In the genomic region with DNA sequence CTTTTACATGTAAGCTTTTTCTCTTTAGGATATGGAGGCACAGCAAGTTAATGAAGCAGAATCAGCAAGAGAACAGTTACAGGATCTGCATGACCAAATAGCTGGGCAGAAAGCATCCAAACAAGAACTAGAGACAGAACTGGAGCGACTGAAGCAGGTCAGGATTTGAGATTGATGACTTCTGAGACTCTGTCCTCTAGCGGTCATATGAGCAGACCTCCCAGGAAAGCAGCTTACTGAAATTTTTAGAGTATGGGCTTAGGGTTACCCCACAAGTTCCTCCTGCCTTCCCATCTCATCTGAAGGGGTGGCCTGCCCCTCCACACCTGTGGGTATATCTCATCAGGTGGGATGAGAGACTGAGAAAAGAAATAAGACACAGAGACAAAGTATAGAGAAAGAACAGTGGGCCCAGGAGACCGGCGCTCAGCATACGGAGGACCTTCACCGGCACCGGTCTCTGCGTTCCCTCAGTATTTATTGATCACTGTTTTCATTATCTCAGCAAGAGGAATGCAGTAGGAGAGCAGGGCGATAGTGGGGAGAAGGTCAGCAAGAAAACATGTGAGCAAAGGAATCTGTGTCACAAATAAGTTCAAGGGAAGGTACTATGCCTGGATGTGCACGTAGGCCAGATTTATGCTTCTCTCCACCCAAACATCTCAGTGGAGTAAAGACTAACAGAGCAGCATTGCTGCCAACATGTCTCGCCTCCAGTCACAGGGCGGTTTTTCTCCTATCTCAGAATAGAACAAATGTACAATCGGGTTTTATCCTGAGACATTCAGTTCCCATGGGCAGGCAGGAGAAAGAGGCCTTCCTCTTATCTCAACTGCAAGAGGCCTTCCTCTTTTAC, we compare ENCODE assay signal across 1 cellular context.
TF ChIP-seq lines count a peak whose summit lies in the region.

No MANE protein-coding gene starts in this region.

TF ChIP-seq in HepG2, 621 proteins besides CTCF, POLR2A, EP300 and RAD21:
- TF ChIP-seq, protein P1, sequence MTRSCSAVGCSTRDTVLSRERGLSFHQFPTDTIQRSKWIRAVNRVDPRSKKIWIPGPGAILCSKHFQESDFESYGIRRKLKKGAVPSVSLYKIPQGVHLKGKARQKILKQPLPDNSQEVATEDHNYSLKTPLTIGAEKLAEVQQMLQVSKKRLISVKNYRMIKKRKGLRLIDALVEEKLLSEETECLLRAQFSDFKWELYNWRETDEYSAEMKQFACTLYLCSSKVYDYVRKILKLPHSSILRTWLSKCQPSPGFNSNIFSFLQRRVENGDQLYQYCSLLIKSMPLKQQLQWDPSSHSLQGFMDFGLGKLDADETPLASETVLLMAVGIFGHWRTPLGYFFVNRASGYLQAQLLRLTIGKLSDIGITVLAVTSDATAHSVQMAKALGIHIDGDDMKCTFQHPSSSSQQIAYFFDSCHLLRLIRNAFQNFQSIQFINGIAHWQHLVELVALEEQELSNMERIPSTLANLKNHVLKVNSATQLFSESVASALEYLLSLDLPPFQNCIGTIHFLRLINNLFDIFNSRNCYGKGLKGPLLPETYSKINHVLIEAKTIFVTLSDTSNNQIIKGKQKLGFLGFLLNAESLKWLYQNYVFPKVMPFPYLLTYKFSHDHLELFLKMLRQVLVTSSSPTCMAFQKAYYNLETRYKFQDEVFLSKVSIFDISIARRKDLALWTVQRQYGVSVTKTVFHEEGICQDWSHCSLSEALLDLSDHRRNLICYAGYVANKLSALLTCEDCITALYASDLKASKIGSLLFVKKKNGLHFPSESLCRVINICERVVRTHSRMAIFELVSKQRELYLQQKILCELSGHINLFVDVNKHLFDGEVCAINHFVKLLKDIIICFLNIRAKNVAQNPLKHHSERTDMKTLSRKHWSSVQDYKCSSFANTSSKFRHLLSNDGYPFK (CRISPR knock-in tag; IDR thresholded peaks at IDR 0.05; ENCODE audit: borderline replicate concordance), result 0 out of 2 replicates have a peak, but pooled peaks have one; percentile 1
- 0 out of 2 replicates have a peak, but pooled peaks have one; percentile 23 for TF ChIP-seq ZBTB39 (CRISPR knock-in tag; IDR thresholded peaks at IDR 0.05)
TF ChIP-seq in HepG2: peak in this region for 2; not testable (repeated sequence) for 619.
